Comparison of ENCODE assay signal across 9 cellular contexts in the genomic region with DNA sequence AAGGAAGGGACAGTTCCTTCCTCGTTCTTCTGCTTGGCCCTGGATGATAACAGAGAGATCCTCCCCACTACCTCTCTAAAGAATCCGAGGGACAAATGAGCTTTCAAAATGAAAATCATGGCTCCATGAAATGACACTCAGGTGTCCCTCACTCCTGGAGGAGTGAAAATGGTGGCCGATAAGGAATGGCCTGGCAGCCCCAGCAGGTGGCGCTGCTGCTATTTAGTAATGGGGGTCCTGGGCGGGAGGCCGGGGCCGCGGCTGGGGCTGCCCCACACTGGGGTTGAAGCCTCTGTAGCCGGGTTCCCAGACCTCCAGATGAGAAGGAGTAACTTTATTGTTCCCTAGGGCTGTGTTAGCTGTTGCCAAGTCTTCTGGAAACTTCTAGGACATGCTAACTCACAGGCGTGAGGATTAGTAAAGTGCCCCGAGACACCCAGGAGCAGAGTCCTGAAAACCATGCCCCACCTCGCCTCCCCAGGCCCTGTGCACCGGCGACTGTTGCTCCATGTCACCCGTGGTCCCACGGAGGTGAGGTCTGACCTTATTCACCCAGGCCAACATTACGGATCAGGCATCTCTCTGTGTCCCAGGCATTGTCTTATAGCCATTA.
DNase-seq lines count a peak whose midpoint lies in the region; ATAC-seq, FAIRE-seq and TF ChIP-seq lines count a peak whose summit lies in the region.
"Had no signal": no experiment of that assay in that cellular context is flagged by ENCODE, and none has a peak within 500 bp of the region (broad histone marks: within the 10 kb centered on the region; RNA-seq: fewer than 3 reads in every experiment).

No MANE protein-coding gene starts in this region.

- no peaks in the 10 kb centered on the region for H3K9me1 ChIP-seq in endothelial cell of umbilical vein (replicated peaks; ENCODE audit: control insufficient read depth, extremely low read depth, insufficient read depth, low read length)

- no peak overlapping the region for H3K56ac ChIP-seq in H9 (ENCODE audit: insufficient read length, low read depth, low read length)

- no peaks in the 10 kb centered on the region for H3K23me2 ChIP-seq in H9 (ENCODE audit: insufficient read length, low read depth, low read length, poor library complexity, severe bottlenecking)

- H3K14ac ChIP-seq in H9 (ENCODE audit: insufficient read depth, low read length): no peak overlapping the region

- POLR2A ChIA-PET in endothelial cell of umbilical vein (lab: Charles Lee): no interaction called here

- H2BK20ac ChIP-seq in H9 (ENCODE audit: low read depth, low read length, poor library complexity, severe bottlenecking): no peak overlapping the region

- H2AFZ ChIP-seq in H9 (ENCODE audit: low read length): no peak overlapping the region
- H2AFZ ChIP-seq in endothelial cell of umbilical vein (ENCODE audit: low read depth, low read length): no peak overlapping the region

- TF ChIP-seq CTCF in H9 (conservative IDR thresholded peaks at IDR 0.05) (peak; percentile 97), endothelial cell of umbilical vein (IDR thresholded peaks at IDR 0.05; ENCODE audit: extremely low read depth in 1 of 2, insufficient read depth in 1 of 2, low read depth in 1 of 2, low read length in 2 of 2) (peak; percentile 73 to 83)

- H3K4me2 ChIP-seq in H9 (ENCODE audit: insufficient read depth, insufficient read length, low read length) (no peak overlapping the region), endothelial cell of umbilical vein (ENCODE audit: insufficient read depth, low read length) (no peak overlapping the region)

- no peak overlapping the region for H3K4me3 ChIP-seq in endothelial cell of umbilical vein (replicated peaks in 1 of 3; ENCODE audit: insufficient read depth in 1 of 3, low read depth in 1 of 3, low read length in 3 of 3)

- H3T11ph ChIP-seq in H9 (ENCODE audit: low read length): no peak overlapping the region

- no peak overlapping the region for H4K91ac ChIP-seq in H9 (ENCODE audit: insufficient read length, low read depth, low read length)

- H2AK5ac ChIP-seq in H9 (ENCODE audit: insufficient read length, low read length): no peak overlapping the region

- no CpG with 5 or more reads among the region's 17 CpGs for WGBS in H9 (ENCODE audit: extremely low coverage, insufficient read length, low lambda C conversion rate)

- H4K5ac ChIP-seq in H9 (ENCODE audit: insufficient read length, low read depth, low read length): no peak overlapping the region

- BruUV-seq in endothelial cell of umbilical vein (replicated peaks; lab: Mats Ljungman, UMichigan): no TSS peak

- H3K9ac ChIP-seq in H9 (ENCODE audit: extremely low read depth, insufficient read length, low read length) (no peak overlapping the region), endothelial cell of umbilical vein (replicated peaks; ENCODE audit: extremely low read depth, insufficient read depth, low read length) (no peak overlapping the region)

- H4K20me1 ChIP-seq in H9 (ENCODE audit: control insufficient read depth, insufficient read depth, insufficient read length): no peaks in the 10 kb centered on the region
- H4K20me1 ChIP-seq in endothelial cell of umbilical vein (replicated peaks; ENCODE audit: control insufficient read depth, extremely low read depth, insufficient read depth, low read length): no peaks in the 10 kb centered on the region

- H3K36me3 Mint-ChIP-seq in H9 (ENCODE audit: insufficient read depth in 1 of 3, low read depth in 3 of 3): peaks cover 0 to under 1% (median 0%) of the 10 kb centered on the region in 3 experiments; a peak in 1 of 7 replicates
- H3K36me3 Mint-ChIP-seq: activated naive CD4-positive, alpha-beta T cell treated with anti-CD3 and anti-CD28 coated beads, Interleukin-2, amount 50 U/mL, for 24 hours had no signal

- H3K79me2 ChIP-seq in H9 (ENCODE audit: insufficient read depth, low read length): no peaks in the 10 kb centered on the region
- H3K79me2 ChIP-seq in endothelial cell of umbilical vein (ENCODE audit: control insufficient read depth, insufficient read depth, low read length): no peaks in the 10 kb centered on the region

- no peak overlapping the region for H3K23ac ChIP-seq in H9 (ENCODE audit: insufficient read length, low read depth, low read length)

- no peak overlapping the region for H3K4me3 Mint-ChIP-seq in H9
- H3K4me3 Mint-ChIP-seq: activated naive CD4-positive, alpha-beta T cell treated with anti-CD3 and anti-CD28 coated beads, Interleukin-2, amount 50 U/mL, for 24 hours had no signal

- no peak overlapping the region for H2BK12ac ChIP-seq in H9 (ENCODE audit: insufficient read length, low read depth, low read length)

- H4K8ac ChIP-seq in H9 (replicated peaks; ENCODE audit: insufficient read length, low read depth, low read length): no peak overlapping the region

- no peak overlapping the region for H3K27ac Mint-ChIP-seq in H9
- H3K27ac Mint-ChIP-seq: activated naive CD4-positive, alpha-beta T cell treated with anti-CD3 and anti-CD28 coated beads, Interleukin-2, amount 50 U/mL, for 24 hours had no signal

- in situ Hi-C loops in Caki2 (cut with HindIII; ENCODE audit: low pct_unique_long_range_greater_than_20kb, low sequenced_read_pairs): no loop called here

- dilution Hi-C loops in endothelial cell of umbilical vein (cut with MboI; ENCODE audit: extremely low pct_ligation_motif_present, low sequenced_read_pairs): no loop called here

- H3K27me3 ChIP-seq in H9 (ENCODE audit: insufficient read depth, low read length) (no peaks in the 10 kb centered on the region), endothelial cell of umbilical vein (ENCODE audit: control insufficient read depth in 2 of 2, insufficient read depth in 2 of 2, low read length in 2 of 2) (no peaks in the 10 kb centered on the region)

- no peak overlapping the region for H2BK15ac ChIP-seq in H9 (ENCODE audit: low read depth, low read length)

- H3K9me3 ChIP-seq in H9 (ENCODE audit: control insufficient read depth, low read depth, low read length) (no peaks in the 10 kb centered on the region), endothelial cell of umbilical vein (replicated peaks; ENCODE audit: control insufficient read depth, insufficient read depth, low read length) (no peaks in the 10 kb centered on the region)

- H2BK120ac ChIP-seq in H9 (ENCODE audit: low read depth, low read length, poor library complexity, severe bottlenecking): no peak overlapping the region

- FAIRE-seq in endothelial cell of umbilical vein (lab: Jason Lieb, UNC): peak; percentile 54

- H3K9me3 Mint-ChIP-seq in H9: no peaks in the 10 kb centered on the region
- H3K9me3 Mint-ChIP-seq: activated naive CD4-positive, alpha-beta T cell treated with anti-CD3 and anti-CD28 coated beads, Interleukin-2, amount 50 U/mL, for 24 hours had no signal

- H3K18ac ChIP-seq in H9 (ENCODE audit: insufficient read length, low read depth, low read length): no peak overlapping the region

- H3K4me1 ChIP-seq in H9 (ENCODE audit: insufficient read depth, low read length) (no peaks in the 10 kb centered on the region), endothelial cell of umbilical vein (ENCODE audit: control insufficient read depth, extremely low read depth, insufficient read depth, low read length) (peaks cover 17% of the 10 kb centered on the region)

- ATAC-seq in HG03045 (IDR thresholded peaks at IDR 0.05; ENCODE audit: unreplicated experiment): no peak

- H3K4ac ChIP-seq in H9 (ENCODE audit: low read depth, low read length): no peak overlapping the region

- CTCF ChIA-PET in endothelial cell of umbilical vein (lab: Charles Lee): interaction anchor here (0.6 to 6.1 kb wide), 7 partner anchors 11 to 772 kb away, joined by 3 to 56 read pairs (median 3); no protein-coding TSS in a partner anchor

- no peak overlapping the region for H2BK5ac ChIP-seq in H9 (ENCODE audit: insufficient read length, low read length)

- peak; percentile 42 for DNase-seq in Caki2 (ENCODE audit: low read depth)
- DNase-seq in H9: peak; percentile 76
- peak; percentile 3 for DNase-seq in NCI-H526 treated with DMSO at 0.1 percent for 48 hours (lab: John Stamatoyannopoulos, UW)
- DNase-seq in activated CD8-positive, alpha-beta memory T cell treated with anti-CD3 and anti-CD28 coated beads, Interleukin-2, amount 50 U/mL, for 24 hours (ENCODE audit: extremely low read depth): peak; percentile 13
- peak; percentile 47 for DNase-seq in endothelial cell of umbilical vein (ENCODE audit: low read depth, low spot score)
- DNase-seq in mucosa of gallbladder (ENCODE audit: low spot score): peak; percentile 55
- peak; percentile 43 for DNase-seq in stimulated activated CD8-positive, alpha-beta memory T cell treated with anti-CD3 and anti-CD28 coated beads, Interleukin-7, amount 100 ng/mL, for 24 hours (ENCODE audit: low read depth)

- H3K36me3 ChIP-seq in endothelial cell of umbilical vein (ENCODE audit: control insufficient read depth in 2 of 2, extremely low read depth in 1 of 2, insufficient read depth in 2 of 2, low read length in 2 of 2): no peaks in the 10 kb centered on the region

- intact Hi-C loops in endothelial cell of umbilical vein (cut with micrococcal nuclease): loop anchor here (1.0 to 5.0 kb wide), 2 partner anchors 100 to 345 kb away; no protein-coding TSS in a partner anchor

- H3K27ac ChIP-seq in H9 (ENCODE audit: insufficient read length, low read depth, low read length): no peak overlapping the region
- no peak overlapping the region for H3K27ac ChIP-seq in endothelial cell of umbilical vein (ENCODE audit: insufficient read depth, low read depth, low read length)

- H3K27me3 Mint-ChIP-seq in H9 (ENCODE audit: low read depth): no peaks in the 10 kb centered on the region
- H3K27me3 Mint-ChIP-seq: activated naive CD4-positive, alpha-beta T cell treated with anti-CD3 and anti-CD28 coated beads, Interleukin-2, amount 50 U/mL, for 24 hours had no signal

- no peak for TF ChIP-seq POLR2A in endothelial cell of umbilical vein (IDR thresholded peaks at IDR 0.05; ENCODE audit: low read depth, low read length)

- H3K79me1 ChIP-seq in H9 (ENCODE audit: insufficient read depth, low read depth, low read length, poor library complexity, severe bottlenecking): no peaks in the 10 kb centered on the region

- peaks cover 3 to 7% of the 10 kb centered on the region in 2 experiments; a peak in 1 of 4 replicates for H3K4me1 Mint-ChIP-seq in H9
- H3K4me1 Mint-ChIP-seq: activated naive CD4-positive, alpha-beta T cell treated with anti-CD3 and anti-CD28 coated beads, Interleukin-2, amount 50 U/mL, for 24 hours had no signal

TF ChIP-seq in endothelial cell of umbilical vein, 7 proteins besides CTCF, POLR2A, EP300 and RAD21 (continues in another document):
- TF ChIP-seq EZH2 (IDR thresholded peaks at IDR 0.05; ENCODE audit: borderline replicate concordance, low read depth, low read length, severe bottlenecking): no peak
- TF ChIP-seq MYC (IDR thresholded peaks at IDR 0.05; ENCODE audit: low read depth, low read length): no peak
- no peak for TF ChIP-seq GATA2 (IDR thresholded peaks at IDR 0.05; ENCODE audit: insufficient read depth, insufficient read length, low read depth, low read length)
- no peak for TF ChIP-seq MAX (IDR thresholded peaks at IDR 0.05; ENCODE audit: insufficient read depth, insufficient read length)
- no peak for TF ChIP-seq POLR2AphosphoS5 (IDR thresholded peaks at IDR 0.05; ENCODE audit: insufficient read depth, low read depth, low read length)

Comparison
In these comparisons a context has a peak if more than half of its experiments do, and no peak if none do; other contexts are left out.
1. DNase-seq: peak in every context shown above with its lines; median percentile 76 in H9; 55 in mucosa of gallbladder; 47 in endothelial cell of umbilical vein; 43 in stimulated activated CD8-positive, alpha-beta memory T cell treated with anti-CD3 and anti-CD28 coated beads, Interleukin-7, amount 100 ng/mL, for 24 hours; 42 in Caki2; 13 in activated CD8-positive, alpha-beta memory T cell treated with anti-CD3 and anti-CD28 coated beads, Interleukin-2, amount 50 U/mL, for 24 hours; 3 in NCI-H526 treated with DMSO at 0.1 percent for 48 hours.